ENCODE assay signal across 12 cellular contexts in genomic region chr15:99365232-99365631, GRCh38.
DNase-seq lines count a peak whose midpoint lies in the region; ATAC-seq and TF ChIP-seq lines count a peak whose summit lies in the region.
"Had no signal": no experiment of that assay in that cellular context is flagged by ENCODE, and none has a peak within 500 bp of the region (broad histone marks: within the 10 kb centered on the region; RNA-seq: fewer than 3 reads in every experiment).

No MANE protein-coding gene starts in this region.

- no peaks in the 10 kb centered on the region for H3K4me1 ChIP-seq in foreskin keratinocyte
- no peaks in the 10 kb centered on the region for H3K4me1 ChIP-seq in effector memory CD4-positive, alpha-beta T cell (ENCODE audit: control insufficient read depth, insufficient read depth, low read length, poor library complexity, severe bottlenecking)

- CTCF ChIA-PET in activated CD4-positive, alpha-beta memory T cell treated with anti-CD3 and anti-CD28 coated beads for 36 hours (lab: Charles Lee): no interaction called here

- no peaks in the 10 kb centered on the region for H3K9me3 ChIP-seq in effector memory CD4-positive, alpha-beta T cell (ENCODE audit: control insufficient read depth, low read length)

- peaks cover 4% of the 10 kb centered on the region for H3K4me1 Mint-ChIP-seq in activated CD4-positive, alpha-beta memory T cell treated with anti-CD3 and anti-CD28 coated beads for 36 hours (ENCODE audit: low read depth)

- intact Hi-C loops in activated CD4-positive, alpha-beta memory T cell treated with anti-CD3 and anti-CD28 coated beads for 36 hours (cut with micrococcal nuclease): no loop called here

- POLR2A ChIA-PET in activated CD4-positive, alpha-beta memory T cell treated with anti-CD3 and anti-CD28 coated beads for 36 hours (lab: Charles Lee): no interaction called here

- H3K4me3 ChIP-seq in GM12865 (ENCODE audit: low read depth, low read length): no peak overlapping the region
- H3K4me3 ChIP-seq in effector memory CD4-positive, alpha-beta T cell (ENCODE audit: insufficient read depth, low read depth, low read length, poor library complexity, severe bottlenecking): no peak overlapping the region

- no peak overlapping the region for H3K27ac Mint-ChIP-seq in activated CD4-positive, alpha-beta memory T cell treated with anti-CD3 and anti-CD28 coated beads for 36 hours
- H3K27ac Mint-ChIP-seq: activated naive CD8-positive, alpha-beta T cell had no signal

- peaks cover 27% of the 10 kb centered on the region for H3K9me3 Mint-ChIP-seq in activated CD4-positive, alpha-beta memory T cell treated with anti-CD3 and anti-CD28 coated beads for 36 hours

- peaks cover 39% of the 10 kb centered on the region for H3K36me3 Mint-ChIP-seq in activated CD4-positive, alpha-beta memory T cell treated with anti-CD3 and anti-CD28 coated beads for 36 hours

- H3K36me3 ChIP-seq in effector memory CD4-positive, alpha-beta T cell (ENCODE audit: control insufficient read depth, insufficient read depth, low read length): peaks cover 4% of the 10 kb centered on the region

- no peak for TF ChIP-seq CTCF in GM12865 (IDR thresholded peaks at IDR 0.05; ENCODE audit: insufficient read depth, low read depth, low read length, missing control alignments)
- no peak for TF ChIP-seq CTCF in foreskin keratinocyte (conservative IDR thresholded peaks at IDR 0.05)

- DNase-seq in GM12865 (ENCODE audit: low read depth): peak; percentile 82
- peak; percentile 9 for DNase-seq in KG1 (lab: John Stamatoyannopoulos, UW)
- no peak for DNase-seq in activated CD4-positive, alpha-beta memory T cell treated with anti-CD3 and anti-CD28 coated beads for 36 hours
- DNase-seq in foreskin keratinocyte: no peak
- no peak for DNase-seq in effector memory CD4-positive, alpha-beta T cell
- DNase-seq in activated gamma-delta T cell (lab: John Stamatoyannopoulos, UW): no peak
- DNase-seq: activated CD4-positive, alpha-beta T cell treated with anti-CD3 and anti-CD28 coated beads for 1 hour; effector CD4-positive, alpha-beta T cell; Right ventricle myocardium superior had no signal

- H3K27ac ChIP-seq in foreskin keratinocyte: no peak overlapping the region
- no peak overlapping the region for H3K27ac ChIP-seq in effector memory CD4-positive, alpha-beta T cell (ENCODE audit: insufficient read depth, low read length, poor library complexity, severe bottlenecking)

- no peaks in the 10 kb centered on the region for H3K27me3 Mint-ChIP-seq in activated CD4-positive, alpha-beta memory T cell treated with anti-CD3 and anti-CD28 coated beads for 36 hours
- H3K27me3 Mint-ChIP-seq: activated naive CD8-positive, alpha-beta T cell had no signal

- peak; percentile 94 for ATAC-seq in GM19395 (IDR thresholded peaks at IDR 0.05; ENCODE audit: unreplicated experiment)
- ATAC-seq in HG02870 (IDR thresholded peaks at IDR 0.05; ENCODE audit: unreplicated experiment): peak; percentile 94
- no peak for ATAC-seq in foreskin keratinocyte

- H3K27me3 ChIP-seq in foreskin keratinocyte: no peaks in the 10 kb centered on the region
- H3K27me3 ChIP-seq in effector memory CD4-positive, alpha-beta T cell (replicated peaks; ENCODE audit: control insufficient read depth, insufficient read depth, low read length, poor library complexity, severe bottlenecking): no peaks in the 10 kb centered on the region

- no peak overlapping the region for H3K4me3 Mint-ChIP-seq in activated CD4-positive, alpha-beta memory T cell treated with anti-CD3 and anti-CD28 coated beads for 36 hours
- H3K4me3 Mint-ChIP-seq: activated naive CD8-positive, alpha-beta T cell had no signal

Comparison
In these comparisons a context has a peak if more than half of its experiments do, and no peak if none do; other contexts are left out.
1. DNase-seq: peak in GM12865 (single experiment) and KG1 (single experiment); none in activated CD4-positive, alpha-beta memory T cell treated with anti-CD3 and anti-CD28 coated beads for 36 hours (single experiment), foreskin keratinocyte (0 of 2), effector memory CD4-positive, alpha-beta T cell (0 of 3) and activated gamma-delta T cell (single experiment).